ENCODE assay signal across 20 cellular contexts in genomic region chr11:57936050-57936418, GRCh38.
"Had no signal": no experiment of that assay in that cellular context is flagged by ENCODE, and none has a peak within 500 bp of the region (broad histone marks: within the 10 kb centered on the region; RNA-seq: fewer than 3 reads in every experiment).

No MANE protein-coding gene starts in this region.

- H3K27ac ChIP-seq: epithelial cell of prostate, esophagus muscularis mucosa, parathyroid adenoma, sigmoid colon, suprapubic skin, thyroid gland, uterus had no signal

- H3K9me3 ChIP-seq: esophagus muscularis mucosa, gastrocnemius medialis, sigmoid colon, suprapubic skin, thyroid gland, uterus had no signal

- FAIRE-seq: endometrium, kidney had no signal

- H3K4me1 ChIP-seq: esophagus muscularis mucosa, gastrocnemius medialis, parathyroid adenoma, sigmoid colon, suprapubic skin, thyroid gland, uterus had no signal

- H3K4me3 ChIP-seq: esophagus muscularis mucosa, gastrocnemius medialis, sigmoid colon, suprapubic skin, thyroid gland, uterus had no signal

- ATAC-seq: left colon; naive thymus-derived CD4-positive, alpha-beta T cell; stimulated activated effector memory CD8-positive, alpha-beta T cell treated with anti-CD3 and anti-CD28 coated beads, Interleukin-12 subunit alpha, Interleukin-12 subunit beta, amount 100 ng/mL, for 72 hours; stimulated activated naive CD8-positive, alpha-beta T cell treated with anti-CD3 and anti-CD28 coated beads, Interleukin-15, Interleukin-2, amounts not matched to agents 100 U/mL and 50 U/mL, for 24 hours had no signal

- DNase-seq: cortex of kidney; effector memory CD4-positive, alpha-beta T cell; gastrocnemius medialis; kidney; left colon; mesendoderm; naive thymus-derived CD4-positive, alpha-beta T cell; nephron progenitor cell; sigmoid colon; stimulated activated CD4-positive, alpha-beta T cell treated with anti-CD3 and anti-CD28 coated beads, Interleukin-4, amount 100 ng/mL, for 1 hour; stimulated activated CD8-positive, alpha-beta memory T cell treated with anti-CD3 and anti-CD28 coated beads, Interleukin-4, amount 100 ng/mL, for 48 hours; stimulated activated naive CD8-positive, alpha-beta T cell treated with anti-CD3 and anti-CD28 coated beads, Interleukin-15, Interleukin-2, amounts not matched to agents 100 U/mL and 50 U/mL, for 24 hours; thyroid gland; uterus had no signal

- H3K27me3 ChIP-seq: esophagus muscularis mucosa, gastrocnemius medialis, sigmoid colon, suprapubic skin, thyroid gland, uterus had no signal

- H3K36me3 ChIP-seq: esophagus muscularis mucosa, gastrocnemius medialis, sigmoid colon, suprapubic skin, thyroid gland, uterus had no signal
